Comparison of ENCODE assay signal across 9 cellular contexts in genomic region chr18:22391571-22392359, GRCh38. TPM values are rescaled to one million over a fixed set of nuclear protein-coding genes. Genes with fewer than 3 reads are reported as not detected.
DNase-seq lines count a peak whose midpoint lies in the region; TF ChIP-seq lines count a peak whose summit lies in the region.
"Had no signal": no experiment of that assay in that cellular context is flagged by ENCODE, and none has a peak within 500 bp of the region (broad histone marks: within the 10 kb centered on the region; RNA-seq: fewer than 3 reads in every experiment).

No MANE protein-coding gene starts in this region.

- TF ChIP-seq POLR2A in uterus (IDR thresholded peaks at IDR 0.05): no peak

- H3K36me3 Mint-ChIP-seq in activated T-cell treated with anti-CD3 and anti-CD28 coated beads, Interleukin-2, amount 50 U/mL, for 24 hours (ENCODE audit: low read depth): no peaks in the 10 kb centered on the region

- intact Hi-C loops in uterus (cut with DNase I; ENCODE audit: low total_unique reads): no loop called here

- H3K36me3 ChIP-seq in kidney epithelial cell (ENCODE audit: control insufficient read depth, insufficient read depth, low read length) (no peaks in the 10 kb centered on the region), uterus (no peaks in the 10 kb centered on the region)

- DNase-seq in stimulated activated CD4-positive, alpha-beta T cell treated with anti-CD3 and anti-CD28 coated beads, Interleukin-12 subunit alpha, Interleukin-12 subunit beta, amount 100 ng/mL, for 48 hours (ENCODE audit: low read depth in 2 of 3, low spot score in 1 of 3): peak in 2 of 3 donors; percentile 2 to 3
- no peak for DNase-seq in stimulated activated CD4-positive, alpha-beta T cell treated with anti-CD3 and anti-CD28 coated beads, Interleukin-4, amount 100 ng/mL, for 4 hours
- DNase-seq in activated T-cell treated with anti-CD3 and anti-CD28 coated beads, Interleukin-2, amount 50 U/mL, for 24 hours: peak; percentile 37
- DNase-seq in kidney epithelial cell (ENCODE audit: low read depth): peak; percentile 97
- peak; percentile 25 to 34 for DNase-seq in uterus
- no peak for DNase-seq in pons (ENCODE audit: low spot score)
- no peak for DNase-seq in mesenteric fat pad (ENCODE audit: low spot score)
- DNase-seq in DMS79 (lab: John Stamatoyannopoulos, UW): no peak

- no peaks in the 10 kb centered on the region for H3K27me3 ChIP-seq in kidney epithelial cell (ENCODE audit: control insufficient read depth, insufficient read depth, low read length)
- H3K27me3 ChIP-seq in uterus: no peaks in the 10 kb centered on the region

- no peaks in the 10 kb centered on the region for H3K9me3 ChIP-seq in uterus

- TF ChIP-seq CTCF in kidney epithelial cell (IDR thresholded peaks at IDR 0.05; ENCODE audit: insufficient read depth, low read length, poor library complexity, severe bottlenecking) (no peak), uterus (IDR thresholded peaks at IDR 0.05) (no peak)

- no peaks in the 10 kb centered on the region for H3K27me3 Mint-ChIP-seq in activated T-cell treated with anti-CD3 and anti-CD28 coated beads, Interleukin-2, amount 50 U/mL, for 24 hours

- H3K27ac Mint-ChIP-seq in activated T-cell treated with anti-CD3 and anti-CD28 coated beads, Interleukin-2, amount 50 U/mL, for 24 hours: no peak overlapping the region

- no peaks in the 10 kb centered on the region for H3K4me1 ChIP-seq in uterus

- H3K4me3 ChIP-seq in kidney epithelial cell (ENCODE audit: low read depth, low read length) (no peak overlapping the region), uterus (no peak overlapping the region)
- H3K4me3 ChIP-seq: lung had no signal

- H3K4me3 Mint-ChIP-seq in activated T-cell treated with anti-CD3 and anti-CD28 coated beads, Interleukin-2, amount 50 U/mL, for 24 hours: no peak overlapping the region

- H3K4me1 Mint-ChIP-seq in activated T-cell treated with anti-CD3 and anti-CD28 coated beads, Interleukin-2, amount 50 U/mL, for 24 hours (ENCODE audit: low read depth): peaks cover 8% of the 10 kb centered on the region

- peaks cover 3% of the 10 kb centered on the region for H3K9me3 Mint-ChIP-seq in activated T-cell treated with anti-CD3 and anti-CD28 coated beads, Interleukin-2, amount 50 U/mL, for 24 hours

- no peak overlapping the region for H3K27ac ChIP-seq in uterus

RNA-seq across cellular contexts. Expression of gene CTAGE1, which starts 25.9 kb away (rescaled TPM):
- not detected in 2 replicates for total RNA-seq in kidney epithelial cell
- total RNA-seq in uterus: not detected
- not detected for total RNA-seq in mesenteric fat pad

Comparison
In these comparisons a context has a peak if more than half of its experiments do, and no peak if none do; other contexts are left out.
1. DNase-seq: peak in stimulated activated CD4-positive, alpha-beta T cell treated with anti-CD3 and anti-CD28 coated beads, Interleukin-12 subunit alpha, Interleukin-12 subunit beta, amount 100 ng/mL, for 48 hours (2 of 3), activated T-cell treated with anti-CD3 and anti-CD28 coated beads, Interleukin-2, amount 50 U/mL, for 24 hours (single experiment), kidney epithelial cell (single experiment) and uterus (2 of 2); none in stimulated activated CD4-positive, alpha-beta T cell treated with anti-CD3 and anti-CD28 coated beads, Interleukin-4, amount 100 ng/mL, for 4 hours (0 of 2), pons (single experiment), mesenteric fat pad (single experiment) and DMS79 (single experiment).